Comparison of ENCODE assay signal across 14 cellular contexts in the genomic region with DNA sequence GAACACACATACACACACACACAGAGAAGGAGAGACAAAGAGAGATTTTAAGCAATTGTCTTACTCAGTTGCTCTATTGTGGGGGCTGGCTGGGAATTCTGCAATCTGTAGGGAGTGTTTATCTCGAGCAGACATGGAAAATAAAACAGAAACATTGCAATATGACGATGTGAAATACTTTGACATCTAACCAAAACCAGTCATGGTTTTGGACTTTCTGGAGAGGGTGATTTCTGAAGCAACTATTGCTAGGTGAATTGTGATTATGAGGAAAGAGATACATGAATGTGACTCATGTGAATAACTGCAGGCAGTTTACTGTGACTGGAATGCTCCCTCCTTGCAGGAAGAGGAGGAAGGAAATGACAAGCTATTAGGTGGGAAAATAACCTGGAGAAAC. TPM values are rescaled to one million over a fixed set of nuclear protein-coding genes. Genes with fewer than 3 reads are reported as not detected.
A peak's percentile ranks its signal among the peaks of the same experiment; 100 is the strongest.
DNase-seq lines count a peak whose midpoint lies in the region; ATAC-seq and TF ChIP-seq lines count a peak whose summit lies in the region.
"Had no signal": no experiment of that assay in that cellular context is flagged by ENCODE, and none has a peak within 500 bp of the region (broad histone marks: within the 10 kb centered on the region; RNA-seq: fewer than 3 reads in every experiment).

No MANE protein-coding gene starts in this region.

- no peaks in the 10 kb centered on the region for H3K9me3 ChIP-seq in skeletal muscle satellite cell (replicated peaks; ENCODE audit: low read length)
- H3K9me3 ChIP-seq: right atrium auricular region had no signal

- H3K27me3 ChIP-seq in skeletal muscle satellite cell (ENCODE audit: control insufficient read depth, insufficient read depth, low read length): no peaks in the 10 kb centered on the region
- H3K27me3 ChIP-seq: right atrium auricular region had no signal

- H3K27ac Mint-ChIP-seq in activated CD8-positive, alpha-beta T cell treated with anti-CD3 and anti-CD28 coated beads, Interleukin-2, amount 10 ng/mL, durations not matched to agents 7 days and 5 days: no peak overlapping the region
- H3K27ac Mint-ChIP-seq: activated B cell treated with CpG ODN at 0.5 μM for 24 hours; activated T-cell treated with anti-CD3 and anti-CD28 coated beads, Interleukin-2, amount 50 U/mL, for 24 hours; GM23338 had no signal

- CTCF ChIA-PET in activated CD8-positive, alpha-beta T cell treated with anti-CD3 and anti-CD28 coated beads, Interleukin-2, amount 10 ng/mL, durations not matched to agents 7 days and 5 days (lab: Charles Lee): no interaction called here

- POLR2A ChIA-PET in activated CD8-positive, alpha-beta T cell treated with anti-CD3 and anti-CD28 coated beads, Interleukin-2, amount 10 ng/mL, durations not matched to agents 7 days and 5 days (lab: Charles Lee): no interaction called here

- H3K27me3 Mint-ChIP-seq in activated CD8-positive, alpha-beta T cell treated with anti-CD3 and anti-CD28 coated beads, Interleukin-2, amount 10 ng/mL, durations not matched to agents 7 days and 5 days (ENCODE audit: low read depth): peaks cover 23% of the 10 kb centered on the region

- H3K4me2 ChIP-seq in skeletal muscle satellite cell (ENCODE audit: low read length): peak overlapping the region; percentile 29
- H3K4me2 ChIP-seq: GM23338 had no signal

- H3K9me3 Mint-ChIP-seq in activated CD8-positive, alpha-beta T cell treated with anti-CD3 and anti-CD28 coated beads, Interleukin-2, amount 10 ng/mL, durations not matched to agents 7 days and 5 days (ENCODE audit: insufficient read depth): no peaks in the 10 kb centered on the region
- H3K9me3 Mint-ChIP-seq: activated B cell treated with CpG ODN at 0.5 μM for 24 hours; activated T-cell treated with anti-CD3 and anti-CD28 coated beads, Interleukin-2, amount 50 U/mL, for 24 hours; GM23338 had no signal

- H3K36me3 ChIP-seq in skeletal muscle satellite cell (ENCODE audit: insufficient read depth, low read length): no peaks in the 10 kb centered on the region
- H3K36me3 ChIP-seq: right atrium auricular region had no signal

- H3K4me3 Mint-ChIP-seq in activated CD8-positive, alpha-beta T cell treated with anti-CD3 and anti-CD28 coated beads, Interleukin-2, amount 10 ng/mL, durations not matched to agents 7 days and 5 days: no peak overlapping the region
- H3K4me3 Mint-ChIP-seq: activated B cell treated with CpG ODN at 0.5 μM for 24 hours; activated T-cell treated with anti-CD3 and anti-CD28 coated beads, Interleukin-2, amount 50 U/mL, for 24 hours; GM23338 had no signal

- peak; percentile 74 for DNase-seq in GM04504 (ENCODE audit: low read depth)
- peak; percentile 49 for DNase-seq in SW480 (ENCODE audit: low spot score)
- DNase-seq in fibroblast of pulmonary artery (ENCODE audit: low read depth): peak; percentile 97
- no peak for DNase-seq in stimulated activated CD4-positive, alpha-beta T cell treated with anti-CD3 and anti-CD28 coated beads, Interleukin-4, amount 100 ng/mL, for 1 hour
- DNase-seq in activated CD8-positive, alpha-beta T cell treated with anti-CD3 and anti-CD28 coated beads, Interleukin-2, amount 10 ng/mL, durations not matched to agents 7 days and 5 days: no peak
- no peak for DNase-seq in nucleus accumbens (lab: John Stamatoyannopoulos, UW)
- DNase-seq: activated B cell treated with CpG ODN at 0.5 μM for 24 hours; activated T-cell treated with anti-CD3 and anti-CD28 coated beads, Interleukin-2, amount 50 U/mL, for 24 hours; anterior cingulate cortex; NCI-H510A had no signal

- H3K36me3 Mint-ChIP-seq in activated CD8-positive, alpha-beta T cell treated with anti-CD3 and anti-CD28 coated beads, Interleukin-2, amount 10 ng/mL, durations not matched to agents 7 days and 5 days (ENCODE audit: low read depth): no peaks in the 10 kb centered on the region

- TF ChIP-seq CTCF in fibroblast of pulmonary artery (IDR thresholded peaks at IDR 0.05; ENCODE audit: low read length, missing control alignments): no peak

- H3K4me3 ChIP-seq in fibroblast of pulmonary artery (replicated peaks; ENCODE audit: low read depth, low read length) (no peak overlapping the region), skeletal muscle satellite cell (ENCODE audit: low read length) (no peak overlapping the region)
- H3K4me3 ChIP-seq: GM23338, right atrium auricular region had no signal

- H3K4me1 Mint-ChIP-seq in activated CD8-positive, alpha-beta T cell treated with anti-CD3 and anti-CD28 coated beads, Interleukin-2, amount 10 ng/mL, durations not matched to agents 7 days and 5 days (ENCODE audit: low read depth): peaks cover 6% of the 10 kb centered on the region
- H3K4me1 Mint-ChIP-seq: activated B cell treated with CpG ODN at 0.5 μM for 24 hours had no signal

- H3K9ac ChIP-seq in skeletal muscle satellite cell (ENCODE audit: low read depth, low read length): peak overlapping the region; percentile 19

- peaks cover 21% of the 10 kb centered on the region for H3K4me1 ChIP-seq in skeletal muscle satellite cell (ENCODE audit: control insufficient read depth, insufficient read depth, low read length)
- H3K4me1 ChIP-seq: right atrium auricular region had no signal

- no peak for ATAC-seq in activated CD8-positive, alpha-beta T cell treated with anti-CD3 and anti-CD28 coated beads, Interleukin-2, amount 10 ng/mL, durations not matched to agents 7 days and 5 days
- ATAC-seq: GM23338, Right ventricle myocardium inferior had no signal

RNA-seq across cellular contexts. Expression of a gene that starts 12.3 kb away (rescaled TPM):
- 31.7 and 36.0 TPM in 2 replicates for total RNA-seq in skeletal muscle satellite cell (2012; rRNA removed)
- 1 to 10 TPM; 2.5 to 4.1 TPM for total RNA-seq in activated CD8-positive, alpha-beta T cell treated with anti-CD3 and anti-CD28 coated beads, Interleukin-2, amount 10 ng/mL, durations not matched to agents 7 days and 5 days

Comparison
In these comparisons a context has a peak if more than half of its experiments do, and no peak if none do; other contexts are left out.
1. DNase-seq: peak in GM04504 (single experiment), SW480 (single experiment) and fibroblast of pulmonary artery (single experiment); none in stimulated activated CD4-positive, alpha-beta T cell treated with anti-CD3 and anti-CD28 coated beads, Interleukin-4, amount 100 ng/mL, for 1 hour (single experiment), activated CD8-positive, alpha-beta T cell treated with anti-CD3 and anti-CD28 coated beads, Interleukin-2, amount 10 ng/mL, durations not matched to agents 7 days and 5 days (single experiment) and nucleus accumbens (0 of 56).